Comparison of ENCODE assay signal across 11 cellular contexts in the genomic region with DNA sequence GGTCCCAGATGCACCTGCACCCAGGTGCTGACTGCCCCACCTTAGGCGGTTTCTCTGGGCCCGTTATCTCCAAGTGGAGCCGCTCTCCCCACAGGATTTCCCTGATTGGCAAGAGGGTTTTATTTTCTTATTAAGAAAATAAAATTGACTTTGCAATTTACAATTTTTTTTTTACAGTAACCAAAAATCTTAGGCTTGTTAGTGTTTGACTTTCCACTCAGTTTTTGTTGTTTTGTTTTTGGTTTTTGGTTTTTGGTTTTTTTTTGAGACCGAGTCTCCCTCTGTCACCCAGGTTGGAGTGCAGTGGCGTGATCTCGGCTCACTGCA. TPM values are rescaled to one million over a fixed set of nuclear protein-coding genes. Genes with fewer than 3 reads are reported as not detected.
DNase-seq lines count a peak whose midpoint lies in the region; ATAC-seq and TF ChIP-seq lines count a peak whose summit lies in the region.
"Had no signal": no experiment of that assay in that cellular context is flagged by ENCODE, and none has a peak within 500 bp of the region (broad histone marks: within the 10 kb centered on the region; RNA-seq: fewer than 3 reads in every experiment).

No MANE protein-coding gene starts in this region.

- H3K4me3 ChIP-seq in HEK293 (ENCODE audit: low read depth, low read length) (peak overlapping the region; percentile 83), iPS-20b (ENCODE audit: low read length) (peak overlapping the region; percentile 84; the same call in 1 of the 2 replicates), smooth muscle cell (peak overlapping the region; percentile 78)

- ATAC-seq in GM19328 (IDR thresholded peaks at IDR 0.05; ENCODE audit: unreplicated experiment) (no peak), HG02763 (IDR thresholded peaks at IDR 0.05; ENCODE audit: unreplicated experiment) (no peak)

- peaks cover 2% of the 10 kb centered on the region for H3K36me3 Mint-ChIP-seq in activated T-helper 1 cell treated with anti-CD3 and anti-CD28 coated beads, Interleukin-12 subunit alpha, Interleukin-12 subunit beta, Interleukin-2, Interleukin-4 antibody, amounts not matched to agents 30 ng/mL and 10 ng/mL and 1 ng/mL, durations not matched to agents 14 hours and 24 hours and 36 hours (ENCODE audit: low read depth)

- H2AFZ ChIP-seq in smooth muscle cell (ENCODE audit: low read depth) = peak overlapping the region; percentile 64

- H3K27me3 Mint-ChIP-seq in activated T-helper 1 cell treated with anti-CD3 and anti-CD28 coated beads, Interleukin-12 subunit alpha, Interleukin-12 subunit beta, Interleukin-2, Interleukin-4 antibody, amounts not matched to agents 30 ng/mL and 10 ng/mL and 1 ng/mL, durations not matched to agents 14 hours and 24 hours and 36 hours (ENCODE audit: insufficient read depth) = peaks cover 2% of the 10 kb centered on the region

- WGBS in smooth muscle cell (ENCODE audit: low lambda C conversion rate) = 42% methylated on average over 6 of the region's 6 CpGs

- H3K9me3 ChIP-seq in HEK293 (ENCODE audit: control insufficient read depth, insufficient read depth, low read depth, low read length) (no peaks in the 10 kb centered on the region), iPS-20b (ENCODE audit: insufficient read depth, low read depth, low read length) (no peaks in the 10 kb centered on the region), smooth muscle cell (replicated peaks; ENCODE audit: low read depth) (no peaks in the 10 kb centered on the region)

- TF ChIP-seq CTCF in HEK293 (tag by site-specific recombination; IDR thresholded peaks at IDR 0.05) (no peak), smooth muscle cell (IDR thresholded peaks at IDR 0.05; ENCODE audit: borderline replicate concordance, insufficient read depth, poor library complexity, severe bottlenecking) (no peak), GM10248 (IDR thresholded peaks at IDR 0.05; ENCODE audit: control extremely low read depth, extremely low read depth, low read depth, missing control alignments) (no peak)

- H3K79me2 ChIP-seq in smooth muscle cell (ENCODE audit: low read depth) = no peaks in the 10 kb centered on the region

- H3K4me3 Mint-ChIP-seq in activated T-helper 1 cell treated with anti-CD3 and anti-CD28 coated beads, Interleukin-12 subunit alpha, Interleukin-12 subunit beta, Interleukin-2, Interleukin-4 antibody, amounts not matched to agents 30 ng/mL and 10 ng/mL and 1 ng/mL, durations not matched to agents 14 hours and 24 hours and 36 hours = peak overlapping the region; percentile 75

- H3K9ac ChIP-seq in iPS-20b (ENCODE audit: low read depth, low read length) (no peak overlapping the region), smooth muscle cell (ENCODE audit: low read depth) (no peak overlapping the region)
- H3K9ac ChIP-seq: KMS-11 had no signal

- no peaks in the 10 kb centered on the region for H3F3A ChIP-seq in smooth muscle cell (ENCODE audit: low read depth)

- H3K27ac Mint-ChIP-seq in activated T-helper 1 cell treated with anti-CD3 and anti-CD28 coated beads, Interleukin-12 subunit alpha, Interleukin-12 subunit beta, Interleukin-2, Interleukin-4 antibody, amounts not matched to agents 30 ng/mL and 10 ng/mL and 1 ng/mL, durations not matched to agents 14 hours and 24 hours and 36 hours = no peak overlapping the region

- intact Hi-C loops in activated T-helper 1 cell treated with anti-CD3 and anti-CD28 coated beads, Interleukin-12 subunit alpha, Interleukin-12 subunit beta, Interleukin-2, Interleukin-4 antibody, amounts not matched to agents 30 ng/mL and 10 ng/mL and 1 ng/mL, durations not matched to agents 14 hours and 24 hours and 36 hours (cut with micrococcal nuclease) = loop anchor here (1.0 to 10.0 kb wide), 6 partner anchors 25 to 1335 kb away; partner anchors contain the start of genes C1orf174, CEP104, DFFB and LRRC47

- H3K4me2 ChIP-seq in smooth muscle cell = peak overlapping the region; percentile 99
- H3K4me2 ChIP-seq: KMS-11 had no signal

- no peaks in the 10 kb centered on the region for H3K9me3 Mint-ChIP-seq in activated T-helper 1 cell treated with anti-CD3 and anti-CD28 coated beads, Interleukin-12 subunit alpha, Interleukin-12 subunit beta, Interleukin-2, Interleukin-4 antibody, amounts not matched to agents 30 ng/mL and 10 ng/mL and 1 ng/mL, durations not matched to agents 14 hours and 24 hours and 36 hours

- no peak overlapping the region for H3K27ac ChIP-seq in HEK293 (ENCODE audit: extremely low read depth, low read depth, low read length)
- H3K27ac ChIP-seq in iPS-20b (ENCODE audit: low read length) = no peak overlapping the region
- H3K27ac ChIP-seq in smooth muscle cell (ENCODE audit: low read depth) = no peak overlapping the region
- H3K27ac ChIP-seq: KMS-11 had no signal

- H3K27me3 ChIP-seq in iPS-20b (ENCODE audit: insufficient read depth, low read length) (peaks cover 16% of the 10 kb centered on the region), smooth muscle cell (ENCODE audit: low read depth) (peaks cover 5% of the 10 kb centered on the region)

- DNase-seq in activated T-helper 1 cell treated with anti-CD3 and anti-CD28 coated beads, Interleukin-12 subunit alpha, Interleukin-12 subunit beta, Interleukin-2, Interleukin-4 antibody, amounts not matched to agents 30 ng/mL and 10 ng/mL and 1 ng/mL, durations not matched to agents 14 hours and 24 hours and 36 hours (ENCODE audit: low spot score) = no peak
- DNase-seq in smooth muscle cell (lab: John Stamatoyannopoulos, UW; ENCODE audit: unreplicated experiment) = no peak
- DNase-seq in GM10248 (ENCODE audit: extremely low spot score) = no peak
- DNase-seq in NCI-H526 (lab: John Stamatoyannopoulos, UW) = no peak

- H3K4me1 Mint-ChIP-seq in activated T-helper 1 cell treated with anti-CD3 and anti-CD28 coated beads, Interleukin-12 subunit alpha, Interleukin-12 subunit beta, Interleukin-2, Interleukin-4 antibody, amounts not matched to agents 30 ng/mL and 10 ng/mL and 1 ng/mL, durations not matched to agents 14 hours and 24 hours and 36 hours (ENCODE audit: low read depth) = peaks cover 31% of the 10 kb centered on the region

- CTCF ChIA-PET in HEK293 (lab: Yijun Ruan, JAX) = no interaction called here
- CTCF ChIA-PET in GM10248 (lab: Yijun Ruan, JAX) = no interaction called here

- POLR2A ChIA-PET in HEK293 (lab: Yijun Ruan, JAX) (no interaction called here), GM10248 (lab: Yijun Ruan, JAX) (no interaction called here)

- H3K4me1 ChIP-seq in HEK293 (ENCODE audit: control insufficient read depth, insufficient read depth, low read length) (no peaks in the 10 kb centered on the region), iPS-20b (ENCODE audit: insufficient read depth, low read length) (peaks cover 12% of the 10 kb centered on the region; the same call in 1 of the 2 replicates), smooth muscle cell (ENCODE audit: low read depth) (peaks cover 14% of the 10 kb centered on the region)

- peaks cover 7 to 34% of the 10 kb centered on the region in 2 experiments; a peak in 2 of 3 replicates for H3K36me3 ChIP-seq in HEK293 (ENCODE audit: control insufficient read depth in 2 of 2, insufficient read depth in 1 of 2, low read length in 2 of 2)
- H3K36me3 ChIP-seq in iPS-20b (ENCODE audit: insufficient read depth, low read depth, low read length) = peaks cover 17% of the 10 kb centered on the region
- H3K36me3 ChIP-seq in smooth muscle cell (ENCODE audit: low read depth) = no peaks in the 10 kb centered on the region

- peaks cover 29% of the 10 kb centered on the region for H4K20me1 ChIP-seq in smooth muscle cell (ENCODE audit: low read depth)

TF ChIP-seq in HEK293, 187 proteins besides CTCF, POLR2A, EP300 and RAD21 (continues in another document):
- TF ChIP-seq ZNF335 (tag by site-specific recombination; conservative IDR thresholded peaks at IDR 0.05) = peak; percentile 47

RNA-seq across cellular contexts. Expression of gene CCDC27, which starts 4.8 kb away (rescaled TPM):
- total RNA-seq in activated T-helper 1 cell treated with anti-CD3 and anti-CD28 coated beads, Interleukin-12 subunit alpha, Interleukin-12 subunit beta, Interleukin-2, Interleukin-4 antibody, amounts not matched to agents 30 ng/mL and 10 ng/mL and 1 ng/mL, durations not matched to agents 14 hours and 24 hours and 36 hours = not detected in 2 replicates
- not detected in 2 replicates for total RNA-seq in smooth muscle cell
- polyA plus RNA-seq in smooth muscle cell = not detected in 2 replicates
- total RNA-seq: activated CD8-positive, alpha-beta memory T cell treated with anti-CD3 and anti-CD28 coated beads for 36 hours; myocyte had no signal

RNA-seq across cellular contexts. Expression of gene SMIM1, which starts 25.1 kb away (rescaled TPM):
- 1.0 and 1.2 TPM in 2 replicates for total RNA-seq in activated T-helper 1 cell treated with anti-CD3 and anti-CD28 coated beads, Interleukin-12 subunit alpha, Interleukin-12 subunit beta, Interleukin-2, Interleukin-4 antibody, amounts not matched to agents 30 ng/mL and 10 ng/mL and 1 ng/mL, durations not matched to agents 14 hours and 24 hours and 36 hours
- total RNA-seq in smooth muscle cell = 1.3 and 5.3 TPM in 2 replicates
- polyA plus RNA-seq in smooth muscle cell = 14.9 and 15.2 TPM in 2 replicates
- total RNA-seq: myocyte had no signal

RNA-seq across cellular contexts. Expression of gene LRRC47, which starts 48.8 kb away (rescaled TPM):
- total RNA-seq in activated T-helper 1 cell treated with anti-CD3 and anti-CD28 coated beads, Interleukin-12 subunit alpha, Interleukin-12 subunit beta, Interleukin-2, Interleukin-4 antibody, amounts not matched to agents 30 ng/mL and 10 ng/mL and 1 ng/mL, durations not matched to agents 14 hours and 24 hours and 36 hours = 45.2 and 50.1 TPM in 2 replicates
- total RNA-seq in smooth muscle cell = 24.9 and 31.6 TPM in 2 replicates
- polyA plus RNA-seq in smooth muscle cell = 37.3 and 38.0 TPM in 2 replicates
